Comparison of ENCODE assay signal across 8 cellular contexts in genomic region chr3:53131136-53131495, GRCh38. TPM values are rescaled to one million over a fixed set of nuclear protein-coding genes. Genes with fewer than 3 reads are reported as not detected.
DNase-seq lines count a peak whose midpoint lies in the region; ATAC-seq and TF ChIP-seq lines count a peak whose summit lies in the region.

No MANE protein-coding gene starts in this region.

- no peaks in the 10 kb centered on the region for H3K27me3 Mint-ChIP-seq in activated naive CD4-positive, alpha-beta T cell treated with anti-CD3 and anti-CD28 coated beads, Interleukin-2, amount 10 ng/mL, durations not matched to agents 7 days and 5 days
- H3K27me3 Mint-ChIP-seq in memory B cell: no peaks in the 10 kb centered on the region

- no peak for TF ChIP-seq POLR2A in transverse colon (IDR thresholded peaks at IDR 0.05)

- H3K27ac Mint-ChIP-seq in activated naive CD4-positive, alpha-beta T cell treated with anti-CD3 and anti-CD28 coated beads, Interleukin-2, amount 10 ng/mL, durations not matched to agents 7 days and 5 days: peak overlapping the region; percentile 93
- H3K27ac Mint-ChIP-seq in memory B cell: peak overlapping the region; percentile 99

- H3K4me3 ChIP-seq in ascending aorta (peak overlapping the region; percentile 93 to 96), transverse colon (peak overlapping the region in 1 of 4 donors; percentile 97)

- intact Hi-C loops in ascending aorta (cut with DNase I) (loop anchor here (10.0 kb wide), 1 partner anchor 214 kb away; the partner anchor contains the start of gene DCP1A), transverse colon (cut with DNase I; ENCODE audit: low total_unique reads) (loop anchor here (5.0 kb wide), 1 partner anchor 66 kb away; no protein-coding TSS in a partner anchor)

- H3K27ac ChIP-seq in ascending aorta (peak overlapping the region; percentile 81 to 93), transverse colon (peak overlapping the region; percentile 81 to 95 (median 94))

- H3K9me3 ChIP-seq in ascending aorta: no peaks in the 10 kb centered on the region
- no peaks in the 10 kb centered on the region for H3K9me3 ChIP-seq in transverse colon

- no peaks in the 10 kb centered on the region for H3K9me3 Mint-ChIP-seq in activated naive CD4-positive, alpha-beta T cell treated with anti-CD3 and anti-CD28 coated beads, Interleukin-2, amount 10 ng/mL, durations not matched to agents 7 days and 5 days
- H3K9me3 Mint-ChIP-seq in memory B cell: no peaks in the 10 kb centered on the region

- ATAC-seq in memory B cell (ENCODE audit: low read depth) (no peak), GM21528 (IDR thresholded peaks at IDR 0.05; ENCODE audit: low FRiP score, unreplicated experiment) (no peak)

- 88 to 100% methylated on average over 1 to 4 of the region's 4 CpGs for WGBS in transverse colon (ENCODE audit: low coverage in 1 of 2), 2 donors

- peaks cover 31% of the 10 kb centered on the region for H3K4me1 Mint-ChIP-seq in activated naive CD4-positive, alpha-beta T cell treated with anti-CD3 and anti-CD28 coated beads, Interleukin-2, amount 10 ng/mL, durations not matched to agents 7 days and 5 days
- peaks cover 21% of the 10 kb centered on the region for H3K4me1 Mint-ChIP-seq in memory B cell

- H3K36me3 ChIP-seq in ascending aorta: no peaks in the 10 kb centered on the region
- no peaks in the 10 kb centered on the region for H3K36me3 ChIP-seq in transverse colon

- peaks cover 5% of the 10 kb centered on the region for H3K36me3 Mint-ChIP-seq in activated naive CD4-positive, alpha-beta T cell treated with anti-CD3 and anti-CD28 coated beads, Interleukin-2, amount 10 ng/mL, durations not matched to agents 7 days and 5 days
- no peaks in the 10 kb centered on the region for H3K36me3 Mint-ChIP-seq in memory B cell

- H3K4me1 ChIP-seq in ascending aorta: peaks cover 3 to 12% of the 10 kb centered on the region in 2 donors
- H3K4me1 ChIP-seq in transverse colon: peaks cover 14 to 30% (median 21%) of the 10 kb centered on the region in 4 donors

- H3K4me3 Mint-ChIP-seq in activated naive CD4-positive, alpha-beta T cell treated with anti-CD3 and anti-CD28 coated beads, Interleukin-2, amount 10 ng/mL, durations not matched to agents 7 days and 5 days: peak overlapping the region; percentile 88
- peak overlapping the region; percentile 94 for H3K4me3 Mint-ChIP-seq in memory B cell

- no peaks in the 10 kb centered on the region for H3K27me3 ChIP-seq in ascending aorta
- no peaks in the 10 kb centered on the region for H3K27me3 ChIP-seq in transverse colon

- in situ Hi-C loops in transverse colon (cut with MboI; ENCODE audit: low pct_ligation_motif_present in 1 of 4, low pct_unique_long_range_greater_than_20kb in 1 of 4, low sequenced_read_pairs in 3 of 4): no loop called here

- CTCF ChIA-PET in activated naive CD4-positive, alpha-beta T cell treated with anti-CD3 and anti-CD28 coated beads, Interleukin-2, amount 10 ng/mL, durations not matched to agents 7 days and 5 days (lab: Charles Lee): interaction anchor here (1.3 to 8.0 kb wide), 6 partner anchors 10 to 67 kb away, joined by 4 to 161 read pairs (median 14); no protein-coding TSS in a partner anchor

- no peak for TF ChIP-seq EP300 in transverse colon (IDR thresholded peaks at IDR 0.05; ENCODE audit: low read depth)

- no peak for TF ChIP-seq CTCF in ascending aorta (IDR thresholded peaks at IDR 0.05)
- TF ChIP-seq CTCF in transverse colon (IDR thresholded peaks at IDR 0.05): no peak

- DNase-seq in activated naive CD4-positive, alpha-beta T cell treated with anti-CD3 and anti-CD28 coated beads, Interleukin-2, amount 10 ng/mL, durations not matched to agents 7 days and 5 days: no peak
- no peak for DNase-seq in activated naive CD4-positive, alpha-beta T cell treated with Interleukin-2 at 50 U/mL for 16 hours
- DNase-seq in ascending aorta (ENCODE audit: low spot score in 2 of 2): no peak
- no peak for DNase-seq in memory B cell (ENCODE audit: low spot score in 2 of 2)
- DNase-seq in transverse colon: no peak
- no peak for DNase-seq in NCI-H146 treated with DMSO at 0.1 percent for 48 hours (lab: John Stamatoyannopoulos, UW; ENCODE audit: unreplicated experiment)
- no peak for DNase-seq in inferior parietal cortex (ENCODE audit: extremely low spot score)

RNA-seq across cellular contexts. Expression of gene RFT1, which starts 0.9 kb away (rescaled TPM):
- total RNA-seq in ascending aorta: 12.1 TPM
- total RNA-seq in transverse colon: 10 to 100 TPM in 1 of 4 donors, 1 to 10 TPM in 3; 2.2 to 10.3 (median 8.5) TPM

RNA-seq across cellular contexts. Expression of gene PRKCD, which starts 29.9 kb away (rescaled TPM):
- total RNA-seq in ascending aorta (36.3 TPM), transverse colon (10 to 100 TPM; 43.8 to 78.9 (median 55.9) TPM)
